In genomic region chr4:37825943-37826281, GRCh38 we compare ENCODE assay signal across 8 cellular contexts. TPM values are rescaled to one million over a fixed set of nuclear protein-coding genes. Genes with fewer than 3 reads are reported as not detected.
A peak's percentile ranks its signal among the peaks of the same experiment; 100 is the strongest.
DNase-seq lines count a peak whose midpoint lies in the region; ATAC-seq lines count a peak whose summit lies in the region.

No MANE protein-coding gene starts in this region.

- POLR2A ChIA-PET in activated CD4-positive, alpha-beta T cell treated with anti-CD3 and anti-CD28 coated beads, Interleukin-2, amount 10 ng/mL, durations not matched to agents 7 days and 5 days (lab: Charles Lee) = no interaction called here

- H3K9ac ChIP-seq in mucosa of rectum (ENCODE audit: low read depth in 1 of 2, low read length in 2 of 2) = peak overlapping the region; percentile 84 to 87

- H3K9me3 Mint-ChIP-seq in activated CD4-positive, alpha-beta T cell treated with anti-CD3 and anti-CD28 coated beads, Interleukin-2, amount 10 ng/mL, durations not matched to agents 7 days and 5 days = no peaks in the 10 kb centered on the region

- peaks cover 0 to 10% of the 10 kb centered on the region in 2 donors for H3K4me1 ChIP-seq in mucosa of rectum (ENCODE audit: control insufficient read depth in 2 of 2, insufficient read depth in 2 of 2, low read length in 2 of 2)

- ATAC-seq in HG03039 (IDR thresholded peaks at IDR 0.05; ENCODE audit: unreplicated experiment) = peak; percentile 2

- peaks cover 0 to 2% of the 10 kb centered on the region in 2 donors for H3K9me3 ChIP-seq in mucosa of rectum (ENCODE audit: control insufficient read depth in 2 of 2, low read length in 2 of 2)

- peaks cover 0 to 8% of the 10 kb centered on the region in 2 donors for H3K36me3 ChIP-seq in mucosa of rectum (ENCODE audit: control insufficient read depth in 2 of 2, insufficient read depth in 2 of 2, low read length in 2 of 2)

- peaks cover 20% of the 10 kb centered on the region for H3K36me3 Mint-ChIP-seq in activated CD4-positive, alpha-beta T cell treated with anti-CD3 and anti-CD28 coated beads, Interleukin-2, amount 10 ng/mL, durations not matched to agents 7 days and 5 days (ENCODE audit: low read depth)

- H3K27me3 ChIP-seq in mucosa of rectum (ENCODE audit: control insufficient read depth in 2 of 2, insufficient read depth in 2 of 2, low read length in 2 of 2) = no peaks in the 10 kb centered on the region

- H3K4me3 Mint-ChIP-seq in activated CD4-positive, alpha-beta T cell treated with anti-CD3 and anti-CD28 coated beads, Interleukin-2, amount 10 ng/mL, durations not matched to agents 7 days and 5 days = peak overlapping the region; percentile 97

- no peak for DNase-seq in activated CD4-positive, alpha-beta T cell treated with anti-CD3 and anti-CD28 coated beads, Interleukin-2, amount 10 ng/mL, durations not matched to agents 7 days and 5 days
- no peak for DNase-seq in activated CD4-positive, alpha-beta T cell treated with anti-CD3 and anti-CD28 coated beads for 48 hours
- DNase-seq in SIG-M5 treated with dmso at 0.1 percent for 504 hours (lab: John Stamatoyannopoulos, UW; ENCODE audit: unreplicated experiment) (peak; percentile 81), ecto neural progenitor cell (ENCODE audit: low spot score) (peak; percentile 47), NCI-H1092 (lab: John Stamatoyannopoulos, UW) (no peak), mucosa of gallbladder (ENCODE audit: low spot score) (no peak)

- H3K27ac Mint-ChIP-seq in activated CD4-positive, alpha-beta T cell treated with anti-CD3 and anti-CD28 coated beads, Interleukin-2, amount 10 ng/mL, durations not matched to agents 7 days and 5 days = peak overlapping the region; percentile 94

- peaks cover 2% of the 10 kb centered on the region for H3K27me3 Mint-ChIP-seq in activated CD4-positive, alpha-beta T cell treated with anti-CD3 and anti-CD28 coated beads, Interleukin-2, amount 10 ng/mL, durations not matched to agents 7 days and 5 days

- peak overlapping the region; percentile 94 to 95 for H3K4me3 ChIP-seq in mucosa of rectum (ENCODE audit: low read length in 2 of 2)

- H3K4me1 Mint-ChIP-seq in activated CD4-positive, alpha-beta T cell treated with anti-CD3 and anti-CD28 coated beads, Interleukin-2, amount 10 ng/mL, durations not matched to agents 7 days and 5 days = peaks cover 42% of the 10 kb centered on the region

- H3K27ac ChIP-seq in mucosa of rectum (ENCODE audit: low read depth in 2 of 2, low read length in 2 of 2) = peak overlapping the region; percentile 84 to 88

- CTCF ChIA-PET in activated CD4-positive, alpha-beta T cell treated with anti-CD3 and anti-CD28 coated beads, Interleukin-2, amount 10 ng/mL, durations not matched to agents 7 days and 5 days (lab: Charles Lee) = interaction anchor here (0.7 to 1.6 kb wide), 3 partner anchors 10 to 42 kb away, joined by 3 to 8 read pairs (median 4); no protein-coding TSS in a partner anchor

RNA-seq across cellular contexts. Expression of gene PGM2, which starts 0.6 kb away (rescaled TPM):
- 10 to 100 TPM; 40.4 to 44.2 TPM for total RNA-seq in activated CD4-positive, alpha-beta T cell treated with anti-CD3 and anti-CD28 coated beads, Interleukin-2, amount 10 ng/mL, durations not matched to agents 7 days and 5 days
- total RNA-seq in mucosa of gallbladder = 37.3 TPM

Comparison
In these comparisons a context has a peak if more than half of its experiments do, and no peak if none do; other contexts are left out.
1. DNase-seq: peak in SIG-M5 treated with dmso at 0.1 percent for 504 hours (single experiment) and ecto neural progenitor cell (single experiment); none in activated CD4-positive, alpha-beta T cell treated with anti-CD3 and anti-CD28 coated beads, Interleukin-2, amount 10 ng/mL, durations not matched to agents 7 days and 5 days (single experiment), activated CD4-positive, alpha-beta T cell treated with anti-CD3 and anti-CD28 coated beads for 48 hours (single experiment), NCI-H1092 (single experiment) and mucosa of gallbladder (single experiment).